Comparison of ENCODE assay signal across 1 cellular context in the genomic region with DNA sequence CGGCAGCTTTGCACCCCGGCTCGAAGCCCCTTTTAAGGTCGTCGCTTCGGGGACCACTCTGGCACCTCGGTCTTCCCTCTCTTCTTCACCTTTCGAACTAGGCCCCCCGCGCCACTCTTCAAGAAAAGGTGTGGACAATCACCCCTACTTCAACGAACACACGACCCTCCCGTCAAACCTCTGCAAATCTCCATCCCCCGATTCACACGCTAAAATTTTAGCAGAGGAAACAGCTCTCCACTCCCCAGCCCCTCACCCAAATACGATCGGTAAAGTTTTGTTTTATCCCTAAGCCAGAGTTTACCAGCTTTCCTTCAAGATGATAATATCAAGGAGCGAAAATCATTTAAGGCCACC.
TF ChIP-seq lines count a peak whose summit lies in the region.

No MANE protein-coding gene starts in this region.

TF ChIP-seq in IMR-90, 13 proteins besides CTCF, POLR2A, EP300 and RAD21 (continued from another document):
- TF ChIP-seq, protein P1, sequence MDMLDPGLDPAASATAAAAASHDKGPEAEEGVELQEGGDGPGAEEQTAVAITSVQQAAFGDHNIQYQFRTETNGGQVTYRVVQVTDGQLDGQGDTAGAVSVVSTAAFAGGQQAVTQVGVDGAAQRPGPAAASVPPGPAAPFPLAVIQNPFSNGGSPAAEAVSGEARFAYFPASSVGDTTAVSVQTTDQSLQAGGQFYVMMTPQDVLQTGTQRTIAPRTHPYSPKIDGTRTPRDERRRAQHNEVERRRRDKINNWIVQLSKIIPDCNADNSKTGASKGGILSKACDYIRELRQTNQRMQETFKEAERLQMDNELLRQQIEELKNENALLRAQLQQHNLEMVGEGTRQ (IDR thresholded peaks at IDR 0.05; ENCODE audit: low read depth, low read length): no peak
TF ChIP-seq in IMR-90: peak in this region for 0.
